Comparison of ENCODE assay signal across 17 cellular contexts in the genomic region with DNA sequence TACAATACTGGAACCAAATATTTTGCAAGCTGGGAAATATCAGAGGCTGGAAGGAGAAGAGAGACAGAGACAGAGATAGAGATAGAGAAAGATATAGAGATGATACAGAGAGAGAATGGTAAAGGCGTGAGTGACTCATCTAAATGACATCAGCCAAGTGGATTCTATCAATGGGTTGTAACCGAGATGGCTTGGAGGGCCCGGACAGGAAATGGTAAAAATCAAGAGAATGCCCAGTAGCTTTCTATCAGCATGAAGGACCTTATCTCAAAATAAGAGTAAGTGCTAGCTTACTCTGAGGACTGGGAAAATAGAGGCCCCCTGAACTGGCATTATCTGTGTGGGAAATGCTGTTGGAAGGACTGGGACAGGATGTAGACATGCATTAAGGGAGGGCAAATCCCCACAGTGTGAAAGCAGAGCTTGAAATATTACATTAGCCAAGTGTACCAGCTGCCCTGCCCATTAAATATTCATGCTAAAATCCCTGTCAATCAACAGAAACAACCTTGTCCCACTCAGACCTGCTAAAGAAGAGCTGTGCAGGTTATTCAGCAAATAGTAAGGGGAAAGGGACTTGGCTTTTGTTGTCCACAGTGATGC.
DNase-seq lines count a peak whose midpoint lies in the region; FAIRE-seq and TF ChIP-seq lines count a peak whose summit lies in the region.
"Had no signal": no experiment of that assay in that cellular context is flagged by ENCODE, and none has a peak within 500 bp of the region (broad histone marks: within the 10 kb centered on the region; RNA-seq: fewer than 3 reads in every experiment).

No MANE protein-coding gene starts in this region.

- H3F3A ChIP-seq in smooth muscle cell (ENCODE audit: low read depth): peaks cover 8% of the 10 kb centered on the region

- H3K4me1 ChIP-seq in astrocyte (ENCODE audit: insufficient read depth, low read length): peaks cover 3% of the 10 kb centered on the region
- no peaks in the 10 kb centered on the region for H3K4me1 ChIP-seq in smooth muscle cell (ENCODE audit: low read depth)
- H3K4me1 ChIP-seq: A549, left lung had no signal

- no peaks in the 10 kb centered on the region for H3K79me2 ChIP-seq in astrocyte (ENCODE audit: insufficient read depth, low read length)
- H3K79me2 ChIP-seq in smooth muscle cell (ENCODE audit: low read depth): no peaks in the 10 kb centered on the region

- TF ChIP-seq CTCF in astrocyte (IDR thresholded peaks at IDR 0.05; ENCODE audit: insufficient read depth, low read depth, low read length) (no peak), smooth muscle cell (IDR thresholded peaks at IDR 0.05; ENCODE audit: borderline replicate concordance, insufficient read depth, poor library complexity, severe bottlenecking) (no peak)

- H3K27me3 ChIP-seq in astrocyte (ENCODE audit: insufficient read depth, low read length) (no peaks in the 10 kb centered on the region), smooth muscle cell (ENCODE audit: low read depth) (no peaks in the 10 kb centered on the region), H7 (ENCODE audit: control insufficient read depth, insufficient read depth, low read length) (no peaks in the 10 kb centered on the region)
- H3K27me3 ChIP-seq: left lung had no signal

- no peak for FAIRE-seq in astrocyte (lab: Jason Lieb, UNC)
- FAIRE-seq: A549 had no signal

- no peaks in the 10 kb centered on the region for H3K36me3 Mint-ChIP-seq in astrocyte (ENCODE audit: low read depth, unreplicated experiment)
- H3K36me3 Mint-ChIP-seq: naive thymus-derived CD8-positive, alpha-beta T cell had no signal

- H3K4me3 Mint-ChIP-seq in astrocyte (ENCODE audit: unreplicated experiment): no peak overlapping the region
- H3K4me3 Mint-ChIP-seq: activated naive CD4-positive, alpha-beta T cell treated with anti-CD3 and anti-CD28 coated beads for 36 hours; naive thymus-derived CD8-positive, alpha-beta T cell; T-helper 1 cell treated with Interleukin-12 subunit alpha and Interleukin-12 subunit beta and Interleukin-4 antibody, amounts not matched to agents 30 μg/mL and 1 μg/mL, for 36 hours had no signal

- no peaks in the 10 kb centered on the region for H3K9me3 Mint-ChIP-seq in astrocyte (ENCODE audit: unreplicated experiment)
- H3K9me3 Mint-ChIP-seq: activated naive CD4-positive, alpha-beta T cell treated with anti-CD3 and anti-CD28 coated beads for 36 hours; T-helper 1 cell treated with Interleukin-12 subunit alpha and Interleukin-12 subunit beta and Interleukin-4 antibody, amounts not matched to agents 30 μg/mL and 1 μg/mL, for 36 hours had no signal

- H3K4me3 ChIP-seq in astrocyte (ENCODE audit: insufficient read depth, low read depth, low read length) (no peak overlapping the region), smooth muscle cell (no peak overlapping the region), H7 (ENCODE audit: insufficient read depth, low read depth, low read length) (no peak overlapping the region)
- H3K4me3 ChIP-seq: A549, left lung had no signal

- DNase-seq in NCI-H82 (lab: John Stamatoyannopoulos, UW): peak; percentile 14
- DNase-seq in NCI-H82 treated with DMSO at 0.1 percent for 48 hours (lab: John Stamatoyannopoulos, UW; ENCODE audit: unreplicated experiment): no peak
- peak; percentile 72 for DNase-seq in M059J (ENCODE audit: low read depth)
- DNase-seq in astrocyte (ENCODE audit: low read depth): no peak
- DNase-seq in smooth muscle cell (lab: John Stamatoyannopoulos, UW; ENCODE audit: unreplicated experiment): no peak
- no peak for DNase-seq in midbrain (lab: John Stamatoyannopoulos, UW)
- DNase-seq in stimulated activated CD4-positive, alpha-beta T cell treated with anti-CD3 and anti-CD28 coated beads, Interleukin-1b, Interleukin-23, amount 100 ng/mL, for 48 hours: no peak
- DNase-seq in H7: no peak
- DNase-seq: activated naive CD4-positive, alpha-beta T cell treated with anti-CD3 and anti-CD28 coated beads for 36 hours; GOT3; KG1; left lung; naive thymus-derived CD8-positive, alpha-beta T cell; NCI-H1436 treated with DMSO at 0.1 percent for 48 hours; NCI-H510A treated with DMSO at 0.1 percent for 48 hours had no signal

- H3K9me3 ChIP-seq in astrocyte (ENCODE audit: insufficient read depth, low read depth, low read length): no peaks in the 10 kb centered on the region
- no peaks in the 10 kb centered on the region for H3K9me3 ChIP-seq in smooth muscle cell (replicated peaks; ENCODE audit: low read depth)
- H3K9me3 ChIP-seq: A549, left lung had no signal

- H4K20me1 ChIP-seq in astrocyte (ENCODE audit: insufficient read depth, low read length) (no peaks in the 10 kb centered on the region), smooth muscle cell (ENCODE audit: low read depth) (no peaks in the 10 kb centered on the region)

- H3K4me2 ChIP-seq in astrocyte (ENCODE audit: low read length) (no peak overlapping the region), smooth muscle cell (peak overlapping the region; percentile 55)
- H3K4me2 ChIP-seq: A549 had no signal

- peaks cover 26% of the 10 kb centered on the region for H3K4me1 Mint-ChIP-seq in astrocyte (ENCODE audit: low read depth, unreplicated experiment)

- no peak overlapping the region for H3K9ac ChIP-seq in astrocyte (ENCODE audit: low read length)
- peak overlapping the region; percentile 76 for H3K9ac ChIP-seq in smooth muscle cell (ENCODE audit: low read depth)

- peak overlapping the region; percentile 91 for H3K27ac Mint-ChIP-seq in astrocyte (ENCODE audit: unreplicated experiment)
- H3K27ac Mint-ChIP-seq: activated naive CD4-positive, alpha-beta T cell treated with anti-CD3 and anti-CD28 coated beads for 36 hours; naive thymus-derived CD8-positive, alpha-beta T cell; T-helper 1 cell treated with Interleukin-12 subunit alpha and Interleukin-12 subunit beta and Interleukin-4 antibody, amounts not matched to agents 30 μg/mL and 1 μg/mL, for 36 hours had no signal

- no peak overlapping the region for H2AFZ ChIP-seq in astrocyte (ENCODE audit: low read depth, low read length)
- H2AFZ ChIP-seq in smooth muscle cell (ENCODE audit: low read depth): peak overlapping the region; percentile 11

- H3K36me3 ChIP-seq in astrocyte (ENCODE audit: insufficient read depth, low read length) (no peaks in the 10 kb centered on the region), smooth muscle cell (ENCODE audit: low read depth) (no peaks in the 10 kb centered on the region), H7 (replicated peaks; ENCODE audit: control insufficient read depth, insufficient read depth, low read length) (no peaks in the 10 kb centered on the region)
- H3K36me3 ChIP-seq: left lung had no signal

- H3K27ac ChIP-seq in astrocyte (ENCODE audit: low read depth, low read length) (no peak overlapping the region), smooth muscle cell (ENCODE audit: low read depth) (peak overlapping the region; percentile 97)
- H3K27ac ChIP-seq: A549, left lung had no signal

- WGBS in smooth muscle cell (ENCODE audit: low lambda C conversion rate): 6% methylated on average over 3 of the region's 3 CpGs

- H3K27me3 Mint-ChIP-seq in astrocyte (ENCODE audit: low read depth, unreplicated experiment): no peaks in the 10 kb centered on the region

Comparison
In these comparisons a context has a peak if more than half of its experiments do, and no peak if none do; other contexts are left out.
1. DNase-seq: peak in NCI-H82 (single experiment) and M059J (single experiment); none in NCI-H82 treated with DMSO at 0.1 percent for 48 hours (single experiment), astrocyte (single experiment), smooth muscle cell (single experiment), midbrain (single experiment), stimulated activated CD4-positive, alpha-beta T cell treated with anti-CD3 and anti-CD28 coated beads, Interleukin-1b, Interleukin-23, amount 100 ng/mL, for 48 hours (single experiment) and H7 (single experiment).